11 cellular contexts compared by ENCODE assay signal in the genomic region with DNA sequence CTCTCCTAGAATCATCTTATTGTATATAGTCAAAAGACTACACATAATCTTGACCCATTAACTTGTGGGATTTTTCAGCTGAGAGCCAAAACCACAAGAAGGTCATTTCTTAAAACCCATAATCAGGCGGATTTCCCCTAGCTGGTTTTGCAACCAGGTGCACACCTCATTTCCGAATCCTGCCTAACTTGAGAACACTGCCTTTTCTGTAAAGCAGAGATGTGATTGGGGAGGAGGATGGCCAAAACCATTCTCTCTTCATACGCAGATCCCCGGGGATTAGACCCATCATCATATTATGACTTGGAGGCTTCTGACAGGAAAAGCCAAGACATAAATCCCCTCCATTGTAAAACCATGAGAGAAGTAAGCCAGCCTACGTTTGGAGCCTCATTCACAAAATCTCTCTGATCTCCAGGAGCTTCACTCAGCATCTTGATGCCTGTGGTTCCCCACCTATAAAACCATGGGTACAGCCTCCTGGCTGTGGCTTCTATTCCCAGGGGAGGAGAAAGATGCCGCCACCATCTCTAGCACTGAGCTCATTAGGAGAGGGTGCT.
A peak's percentile ranks its signal among the peaks of the same experiment; 100 is the strongest.
DNase-seq lines count a peak whose midpoint lies in the region; ATAC-seq and TF ChIP-seq lines count a peak whose summit lies in the region.
"Had no signal": no experiment of that assay in that cellular context is flagged by ENCODE, and none has a peak within 500 bp of the region (broad histone marks: within the 10 kb centered on the region; RNA-seq: fewer than 3 reads in every experiment).

No MANE protein-coding gene starts in this region.

- H3K4me1 Mint-ChIP-seq in chondrocyte (ENCODE audit: low read depth), result peaks cover 13% of the 10 kb centered on the region

- no peaks in the 10 kb centered on the region for H3K27me3 Mint-ChIP-seq in chondrocyte (ENCODE audit: low read depth)

- H3K36me3 Mint-ChIP-seq in chondrocyte (ENCODE audit: low read depth), result no peaks in the 10 kb centered on the region

- DNase-seq in fibroblast of peridontal ligament (ENCODE audit: extremely low read depth) (peak; percentile 43), chondrocyte (ENCODE audit: low spot score) (no peak), NCI-H1436 treated with DMSO at 0.1 percent for 48 hours (lab: John Stamatoyannopoulos, UW) (no peak), DMS53 (lab: John Stamatoyannopoulos, UW) (no peak)
- DNase-seq in activated CD4-positive, CD25-positive, alpha-beta regulatory T cell (lab: John Stamatoyannopoulos, UW), result no peak
- DNase-seq: adrenal gland, NCI-H1048, Peyer's patch had no signal

- peak; percentile 98 for ATAC-seq in GM18907 (IDR thresholded peaks at IDR 0.05; ENCODE audit: unreplicated experiment)
- ATAC-seq in GM21717 (IDR thresholded peaks at IDR 0.05; ENCODE audit: unreplicated experiment), result peak; percentile 93
- ATAC-seq in HG03159 (IDR thresholded peaks at IDR 0.05; ENCODE audit: unreplicated experiment), result peak; percentile 89

- H3K9me3 Mint-ChIP-seq in chondrocyte (ENCODE audit: low read depth), result no peaks in the 10 kb centered on the region

- no peak for TF ChIP-seq CTCF in chondrocyte (IDR thresholded peaks at IDR 0.05)

- H3K4me3 Mint-ChIP-seq in chondrocyte (ENCODE audit: unreplicated experiment), result no peak overlapping the region

- H3K27ac Mint-ChIP-seq in chondrocyte (ENCODE audit: unreplicated experiment), result no peak overlapping the region
